In the genomic region with DNA sequence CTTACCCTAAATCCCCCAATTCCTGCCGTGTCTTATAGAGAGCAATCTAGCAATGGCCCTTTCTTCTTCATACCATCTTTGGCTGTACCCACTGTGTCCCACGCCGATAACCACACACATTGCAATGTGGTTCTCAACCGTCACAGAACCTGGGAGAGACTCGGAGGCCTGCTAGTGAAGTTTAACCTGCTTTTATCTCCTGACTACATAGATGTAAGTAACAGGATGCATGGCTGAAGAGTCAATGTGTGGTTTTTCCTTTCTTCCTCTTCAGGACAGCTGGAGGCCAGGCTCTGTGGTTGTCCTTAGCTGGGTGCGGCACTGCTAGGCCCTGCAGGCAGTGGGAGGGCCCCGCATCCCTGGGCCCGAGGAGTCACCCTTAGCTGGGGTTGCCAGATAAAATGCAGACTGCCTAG, we compare ENCODE assay signal across 1 cellular context.
TF ChIP-seq lines count a peak whose summit lies in the region.

No MANE protein-coding gene starts in this region.

TF ChIP-seq in K562, 482 proteins besides CTCF, POLR2A, EP300 and RAD21:
- TF ChIP-seq KHSRP (IDR thresholded peaks at IDR 0.05), result no peak
- TF ChIP-seq BRCA1 (IDR thresholded peaks at IDR 0.05), result no peak
- TF ChIP-seq BRCA1 (CRISPR knock-in tag; IDR thresholded peaks at IDR 0.05), result no peak
- TF ChIP-seq, protein P1, sequence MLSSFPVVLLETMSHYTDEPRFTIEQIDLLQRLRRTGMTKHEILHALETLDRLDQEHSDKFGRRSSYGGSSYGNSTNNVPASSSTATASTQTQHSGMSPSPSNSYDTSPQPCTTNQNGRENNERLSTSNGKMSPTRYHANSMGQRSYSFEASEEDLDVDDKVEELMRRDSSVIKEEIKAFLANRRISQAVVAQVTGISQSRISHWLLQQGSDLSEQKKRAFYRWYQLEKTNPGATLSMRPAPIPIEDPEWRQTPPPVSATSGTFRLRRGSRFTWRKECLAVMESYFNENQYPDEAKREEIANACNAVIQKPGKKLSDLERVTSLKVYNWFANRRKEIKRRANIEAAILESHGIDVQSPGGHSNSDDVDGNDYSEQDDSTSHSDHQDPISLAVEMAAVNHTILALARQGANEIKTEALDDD (IDR thresholded peaks at IDR 0.05), result peak; percentile 72
- TF ChIP-seq LCOR (CRISPR knock-in tag; IDR thresholded peaks at IDR 0.05), result peak; percentile 54; the same call in 1 of the 2 replicates
- TF ChIP-seq, protein P2, sequence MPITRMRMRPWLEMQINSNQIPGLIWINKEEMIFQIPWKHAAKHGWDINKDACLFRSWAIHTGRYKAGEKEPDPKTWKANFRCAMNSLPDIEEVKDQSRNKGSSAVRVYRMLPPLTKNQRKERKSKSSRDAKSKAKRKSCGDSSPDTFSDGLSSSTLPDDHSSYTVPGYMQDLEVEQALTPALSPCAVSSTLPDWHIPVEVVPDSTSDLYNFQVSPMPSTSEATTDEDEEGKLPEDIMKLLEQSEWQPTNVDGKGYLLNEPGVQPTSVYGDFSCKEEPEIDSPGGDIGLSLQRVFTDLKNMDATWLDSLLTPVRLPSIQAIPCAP (CRISPR knock-in tag; IDR thresholded peaks at IDR 0.05; ENCODE audit: borderline replicate concordance), result no peak
- TF ChIP-seq, protein P3, sequence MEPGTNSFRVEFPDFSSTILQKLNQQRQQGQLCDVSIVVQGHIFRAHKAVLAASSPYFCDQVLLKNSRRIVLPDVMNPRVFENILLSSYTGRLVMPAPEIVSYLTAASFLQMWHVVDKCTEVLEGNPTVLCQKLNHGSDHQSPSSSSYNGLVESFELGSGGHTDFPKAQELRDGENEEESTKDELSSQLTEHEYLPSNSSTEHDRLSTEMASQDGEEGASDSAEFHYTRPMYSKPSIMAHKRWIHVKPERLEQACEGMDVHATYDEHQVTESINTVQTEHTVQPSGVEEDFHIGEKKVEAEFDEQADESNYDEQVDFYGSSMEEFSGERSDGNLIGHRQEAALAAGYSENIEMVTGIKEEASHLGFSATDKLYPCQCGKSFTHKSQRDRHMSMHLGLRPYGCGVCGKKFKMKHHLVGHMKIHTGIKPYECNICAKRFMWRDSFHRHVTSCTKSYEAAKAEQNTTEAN (CRISPR knock-in tag; IDR thresholded peaks at IDR 0.05), result peak; percentile 65; the same call in 1 of the 2 replicates
- TF ChIP-seq CBX5 (IDR thresholded peaks at IDR 0.05; ENCODE audit: borderline replicate concordance, low read depth), result no peak
- TF ChIP-seq PHF20 (IDR thresholded peaks at IDR 0.05; ENCODE audit: partially characterized antibody), result no peak
- TF ChIP-seq, protein P4, sequence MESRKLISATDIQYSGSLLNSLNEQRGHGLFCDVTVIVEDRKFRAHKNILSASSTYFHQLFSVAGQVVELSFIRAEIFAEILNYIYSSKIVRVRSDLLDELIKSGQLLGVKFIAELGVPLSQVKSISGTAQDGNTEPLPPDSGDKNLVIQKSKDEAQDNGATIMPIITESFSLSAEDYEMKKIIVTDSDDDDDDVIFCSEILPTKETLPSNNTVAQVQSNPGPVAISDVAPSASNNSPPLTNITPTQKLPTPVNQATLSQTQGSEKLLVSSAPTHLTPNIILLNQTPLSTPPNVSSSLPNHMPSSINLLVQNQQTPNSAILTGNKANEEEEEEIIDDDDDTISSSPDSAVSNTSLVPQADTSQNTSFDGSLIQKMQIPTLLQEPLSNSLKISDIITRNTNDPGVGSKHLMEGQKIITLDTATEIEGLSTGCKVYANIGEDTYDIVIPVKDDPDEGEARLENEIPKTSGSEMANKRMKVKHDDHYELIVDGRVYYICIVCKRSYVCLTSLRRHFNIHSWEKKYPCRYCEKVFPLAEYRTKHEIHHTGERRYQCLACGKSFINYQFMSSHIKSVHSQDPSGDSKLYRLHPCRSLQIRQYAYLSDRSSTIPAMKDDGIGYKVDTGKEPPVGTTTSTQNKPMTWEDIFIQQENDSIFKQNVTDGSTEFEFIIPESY (CRISPR knock-in tag; IDR thresholded peaks at IDR 0.05), result peak; percentile 60
- 0 out of 2 replicates have a peak, but pooled peaks have one; percentile 50 for TF ChIP-seq FOXK1 (CRISPR knock-in tag; IDR thresholded peaks at IDR 0.05; ENCODE audit: borderline replicate concordance)
- TF ChIP-seq, protein P5, sequence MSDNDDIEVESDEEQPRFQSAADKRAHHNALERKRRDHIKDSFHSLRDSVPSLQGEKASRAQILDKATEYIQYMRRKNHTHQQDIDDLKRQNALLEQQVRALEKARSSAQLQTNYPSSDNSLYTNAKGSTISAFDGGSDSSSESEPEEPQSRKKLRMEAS (CRISPR knock-in tag; IDR thresholded peaks at IDR 0.05), result peak; percentile 85
- TF ChIP-seq TCF3 (CRISPR knock-in tag; IDR thresholded peaks at IDR 0.05), result peak; percentile 76
- peak; percentile 26; the same call in 1 of the 2 replicates for TF ChIP-seq ZFX (CRISPR knock-in tag; IDR thresholded peaks at IDR 0.05)
- no peak for TF ChIP-seq TEAD2 (tag; IDR thresholded peaks at IDR 0.05)
- peak; percentile 27; the same call in 1 of the 2 replicates for TF ChIP-seq TEAD4 (IDR thresholded peaks at IDR 0.05; ENCODE audit: low read length)
- TF ChIP-seq TEAD4 (CRISPR knock-in tag; IDR thresholded peaks at IDR 0.05; ENCODE audit: borderline replicate concordance), result no peak
- TF ChIP-seq ZNF324 (CRISPR knock-in tag; IDR thresholded peaks at IDR 0.05), result no peak
- no peak for TF ChIP-seq EGR1 (conservative IDR thresholded peaks at IDR 0.05)
- peak; percentile 97 for TF ChIP-seq ZNF232 (CRISPR knock-in tag; IDR thresholded peaks at IDR 0.05)
- TF ChIP-seq, protein P6, sequence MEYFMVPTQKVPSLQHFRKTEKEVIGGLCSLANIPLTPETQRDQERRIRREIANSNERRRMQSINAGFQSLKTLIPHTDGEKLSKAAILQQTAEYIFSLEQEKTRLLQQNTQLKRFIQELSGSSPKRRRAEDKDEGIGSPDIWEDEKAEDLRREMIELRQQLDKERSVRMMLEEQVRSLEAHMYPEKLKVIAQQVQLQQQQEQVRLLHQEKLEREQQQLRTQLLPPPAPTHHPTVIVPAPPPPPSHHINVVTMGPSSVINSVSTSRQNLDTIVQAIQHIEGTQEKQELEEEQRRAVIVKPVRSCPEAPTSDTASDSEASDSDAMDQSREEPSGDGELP (CRISPR knock-in tag; IDR thresholded peaks at IDR 0.05; ENCODE audit: borderline replicate concordance), result peak; percentile 82
- TF ChIP-seq PTTG1 (tag; IDR thresholded peaks at IDR 0.05; ENCODE audit: low read depth), result no peak
- TF ChIP-seq CBFA2T2 (conservative IDR thresholded peaks at IDR 0.05), result 0 out of 2 replicates have a peak, but pooled peaks have one; percentile 19
- peak; percentile 44; the same call in 1 of the 2 replicates for TF ChIP-seq CBFA2T3 (IDR thresholded peaks at IDR 0.05)
- no peak for TF ChIP-seq JUND (IDR thresholded peaks at IDR 0.05; ENCODE audit: borderline replicate concordance, low read depth, low read length)
- no peak for TF ChIP-seq JUND (tag; IDR thresholded peaks at IDR 0.05; ENCODE audit: borderline replicate concordance, low read depth, low read length)
